ENCODE assay signal across 10 cellular contexts in the genomic region with DNA sequence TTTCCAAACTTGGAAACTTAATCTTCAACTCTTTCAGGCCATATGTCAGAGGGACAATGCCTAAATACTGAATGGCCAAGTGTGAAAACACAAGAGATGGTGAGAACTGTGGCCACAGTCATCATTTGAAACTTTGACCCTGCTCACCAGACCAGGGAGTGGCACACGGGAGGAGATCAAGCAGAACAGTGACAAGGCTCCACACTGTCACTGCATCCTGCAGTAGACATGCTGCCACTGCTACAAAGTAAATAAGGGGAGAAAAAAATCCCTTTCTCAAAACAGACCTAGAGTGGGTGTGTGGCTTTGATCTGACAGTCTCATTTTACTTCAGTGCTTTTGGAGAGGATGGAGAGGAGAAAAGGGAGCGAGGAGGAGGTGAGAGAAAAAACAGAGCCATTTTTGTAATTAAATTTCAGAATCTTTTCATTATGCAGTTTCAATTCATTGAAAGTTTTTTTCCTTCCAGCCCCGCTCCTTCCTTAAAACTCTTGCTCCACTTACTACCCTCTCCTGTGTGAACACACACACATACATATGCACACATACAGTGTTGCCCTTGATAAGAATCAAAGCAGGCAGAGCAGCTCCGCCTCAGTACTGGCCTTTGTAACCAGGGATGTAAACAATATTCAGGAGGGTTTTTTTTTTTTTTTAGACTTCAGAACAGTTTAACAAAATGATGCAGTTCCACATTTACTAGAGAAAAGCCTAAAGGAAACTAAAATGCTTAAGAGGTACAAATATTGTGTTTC. TPM values are rescaled to one million over a fixed set of nuclear protein-coding genes. Genes with fewer than 3 reads are reported as not detected.
DNase-seq lines count a peak whose midpoint lies in the region; ATAC-seq and TF ChIP-seq lines count a peak whose summit lies in the region.
"Had no signal": no experiment of that assay in that cellular context is flagged by ENCODE, and none has a peak within 500 bp of the region (broad histone marks: within the 10 kb centered on the region; RNA-seq: fewer than 3 reads in every experiment).

No MANE protein-coding gene starts in this region.

- DNase-seq in SW480 (ENCODE audit: low spot score) (peak; percentile 14), NCI-H2029 (lab: John Stamatoyannopoulos, UW) (no peak), left lung (no peak)
- DNase-seq in activated naive CD4-positive, alpha-beta T cell treated with anti-CD3 and anti-CD28 coated beads, Interleukin-2, amount 10 ng/mL, durations not matched to agents 7 days and 5 days, result no peak
- no peak for DNase-seq in activated CD4-positive, alpha-beta T cell treated with anti-CD3 and anti-CD28 coated beads, Interleukin-2, amount 50 U/mL, for 1 hour
- DNase-seq: naive B cell had no signal

- H3K4me3 Mint-ChIP-seq in activated naive CD4-positive, alpha-beta T cell treated with anti-CD3 and anti-CD28 coated beads, Interleukin-2, amount 10 ng/mL, durations not matched to agents 7 days and 5 days, result no peak overlapping the region
- H3K4me3 Mint-ChIP-seq: naive B cell had no signal

- no peaks in the 10 kb centered on the region for H3K27me3 ChIP-seq in left lung

- no peaks in the 10 kb centered on the region for H3K36me3 Mint-ChIP-seq in activated naive CD4-positive, alpha-beta T cell treated with anti-CD3 and anti-CD28 coated beads, Interleukin-2, amount 10 ng/mL, durations not matched to agents 7 days and 5 days
- H3K36me3 Mint-ChIP-seq: naive B cell had no signal

- H3K4me1 Mint-ChIP-seq in activated naive CD4-positive, alpha-beta T cell treated with anti-CD3 and anti-CD28 coated beads, Interleukin-2, amount 10 ng/mL, durations not matched to agents 7 days and 5 days, result no peaks in the 10 kb centered on the region
- H3K4me1 Mint-ChIP-seq: naive B cell had no signal

- no peak for TF ChIP-seq CTCF in left lung (IDR thresholded peaks at IDR 0.05)

- no peaks in the 10 kb centered on the region for H3K9me3 Mint-ChIP-seq in activated naive CD4-positive, alpha-beta T cell treated with anti-CD3 and anti-CD28 coated beads, Interleukin-2, amount 10 ng/mL, durations not matched to agents 7 days and 5 days

- no peak overlapping the region for H3K27ac ChIP-seq in left lung
- H3K27ac ChIP-seq: KMS-11 had no signal

- no peaks in the 10 kb centered on the region for H3K9me3 ChIP-seq in left lung

- no peak overlapping the region for H3K4me3 ChIP-seq in left lung

- CTCF ChIA-PET in activated naive CD4-positive, alpha-beta T cell treated with anti-CD3 and anti-CD28 coated beads, Interleukin-2, amount 10 ng/mL, durations not matched to agents 7 days and 5 days (lab: Charles Lee), result no interaction called here

- H3K27me3 Mint-ChIP-seq in activated naive CD4-positive, alpha-beta T cell treated with anti-CD3 and anti-CD28 coated beads, Interleukin-2, amount 10 ng/mL, durations not matched to agents 7 days and 5 days, result no peaks in the 10 kb centered on the region

- ATAC-seq in GM18517 (IDR thresholded peaks at IDR 0.05; ENCODE audit: unreplicated experiment) (peak; percentile 82), GM19463 (IDR thresholded peaks at IDR 0.05; ENCODE audit: unreplicated experiment) (peak; percentile 97), HG02970 (IDR thresholded peaks at IDR 0.05; ENCODE audit: low FRiP score, unreplicated experiment) (peak; percentile 68), left lung (no peak)

- H3K4me1 ChIP-seq in left lung, result no peaks in the 10 kb centered on the region

- intact Hi-C loops in left lung (cut with DNase I), result no loop called here

- no peaks in the 10 kb centered on the region for H3K36me3 ChIP-seq in left lung

- no peak overlapping the region for H3K27ac Mint-ChIP-seq in activated naive CD4-positive, alpha-beta T cell treated with anti-CD3 and anti-CD28 coated beads, Interleukin-2, amount 10 ng/mL, durations not matched to agents 7 days and 5 days
- H3K27ac Mint-ChIP-seq: naive B cell had no signal

RNA-seq across cellular contexts. Expression of a gene that starts 34.4 kb away (rescaled TPM):
- total RNA-seq in left lung, result under 1 TPM; 0.52 to 0.89 TPM
